17 cellular contexts compared by ENCODE assay signal in genomic region chr14:26531894-26532293, GRCh38.
DNase-seq lines count a peak whose midpoint lies in the region; ATAC-seq and TF ChIP-seq lines count a peak whose summit lies in the region.
"Had no signal": no experiment of that assay in that cellular context is flagged by ENCODE, and none has a peak within 500 bp of the region (broad histone marks: within the 10 kb centered on the region; RNA-seq: fewer than 3 reads in every experiment).

No MANE protein-coding gene starts in this region.

- 88% methylated on average over 3 of the region's 3 CpGs; no CpG with 5 or more reads in 1 of the 2 experiments for WGBS in endodermal cell (ENCODE audit: insufficient coverage in 1 of 2, insufficient read length in 1 of 2), 2 experiments

- H3K27ac ChIP-seq in endodermal cell (ENCODE audit: low read depth, low read length), result no peak overlapping the region
- H3K27ac ChIP-seq: dorsolateral prefrontal cortex, SJSA1, WERI-Rb-1 had no signal

- DNase-seq in Daoy (ENCODE audit: low read depth), result peak; percentile 72
- DNase-seq in NCI-H460 (ENCODE audit: extremely low read depth, low read depth), result peak; percentile 9
- DNase-seq in endodermal cell, result no peak
- DNase-seq in renal cortical epithelial cell (ENCODE audit: low read depth), result peak; percentile 28
- DNase-seq in NCI-H1105 (lab: John Stamatoyannopoulos, UW), result no peak
- no peak for DNase-seq in DMS153 treated with DMSO at 0.1 percent for 48 hours (lab: John Stamatoyannopoulos, UW; ENCODE audit: unreplicated experiment)
- DNase-seq: activated naive CD8-positive, alpha-beta T cell treated with anti-CD3 and anti-CD28 coated beads for 36 hours; Calu3; dorsolateral prefrontal cortex; head of caudate nucleus; KBM-7; left colon; NCI-H1694; right cardiac atrium; WERI-Rb-1 had no signal

- H3K9me3 ChIP-seq in endodermal cell (ENCODE audit: control insufficient read depth, low read length), result no peaks in the 10 kb centered on the region
- H3K9me3 ChIP-seq: SJSA1 had no signal

- H3K4me3 ChIP-seq in endodermal cell (ENCODE audit: low read length), result no peak overlapping the region
- H3K4me3 ChIP-seq: dorsolateral prefrontal cortex, SJSA1 had no signal

- H3K9ac ChIP-seq in endodermal cell (ENCODE audit: extremely low read depth, low read length, poor library complexity, severe bottlenecking), result no peak overlapping the region

- H3K36me3 Mint-ChIP-seq in endodermal cell (ENCODE audit: low read depth), result peaks cover 22% of the 10 kb centered on the region
- H3K36me3 Mint-ChIP-seq: activated naive CD8-positive, alpha-beta T cell treated with anti-CD3 and anti-CD28 coated beads for 36 hours had no signal

- H3K36me3 ChIP-seq in endodermal cell (ENCODE audit: control insufficient read depth, insufficient read depth, low read length), result no peaks in the 10 kb centered on the region
- H3K36me3 ChIP-seq: SJSA1, WERI-Rb-1 had no signal

- H3K9me3 Mint-ChIP-seq in endodermal cell, result no peaks in the 10 kb centered on the region

- no peaks in the 10 kb centered on the region for H3K4me1 ChIP-seq in endodermal cell (ENCODE audit: control insufficient read depth, insufficient read depth, low read length)
- H3K4me1 ChIP-seq: SJSA1 had no signal

- H3K27me3 ChIP-seq in endodermal cell (ENCODE audit: control insufficient read depth, insufficient read depth, low read length, poor library complexity, severe bottlenecking), result no peaks in the 10 kb centered on the region
- H3K27me3 ChIP-seq: dorsolateral prefrontal cortex, SJSA1 had no signal

- H3K27ac Mint-ChIP-seq in endodermal cell, result peak overlapping the region; percentile 39
- H3K27ac Mint-ChIP-seq: activated naive CD8-positive, alpha-beta T cell treated with anti-CD3 and anti-CD28 coated beads for 36 hours had no signal

- peak; percentile 53 for TF ChIP-seq CTCF in endodermal cell (conservative IDR thresholded peaks at IDR 0.05)

- H3K27me3 Mint-ChIP-seq in endodermal cell (ENCODE audit: insufficient read depth), result no peaks in the 10 kb centered on the region
- H3K27me3 Mint-ChIP-seq: activated naive CD8-positive, alpha-beta T cell treated with anti-CD3 and anti-CD28 coated beads for 36 hours had no signal

- H3K4me3 Mint-ChIP-seq in endodermal cell, result no peak overlapping the region
- H3K4me3 Mint-ChIP-seq: activated naive CD8-positive, alpha-beta T cell treated with anti-CD3 and anti-CD28 coated beads for 36 hours had no signal

- ATAC-seq in HG02759 (IDR thresholded peaks at IDR 0.05; ENCODE audit: unreplicated experiment), result no peak
- ATAC-seq: left colon, right cardiac atrium had no signal

- H3K4me1 Mint-ChIP-seq in endodermal cell, result no peaks in the 10 kb centered on the region
- H3K4me1 Mint-ChIP-seq: activated naive CD8-positive, alpha-beta T cell treated with anti-CD3 and anti-CD28 coated beads for 36 hours had no signal

Comparison
In these comparisons a context has a peak if more than half of its experiments do, and no peak if none do; other contexts are left out.
1. DNase-seq: peak in Daoy (single experiment), NCI-H460 (single experiment) and renal cortical epithelial cell (single experiment); none in endodermal cell (single experiment), NCI-H1105 (single experiment) and DMS153 treated with DMSO at 0.1 percent for 48 hours (single experiment).